14 cellular contexts compared by ENCODE assay signal in the genomic region with DNA sequence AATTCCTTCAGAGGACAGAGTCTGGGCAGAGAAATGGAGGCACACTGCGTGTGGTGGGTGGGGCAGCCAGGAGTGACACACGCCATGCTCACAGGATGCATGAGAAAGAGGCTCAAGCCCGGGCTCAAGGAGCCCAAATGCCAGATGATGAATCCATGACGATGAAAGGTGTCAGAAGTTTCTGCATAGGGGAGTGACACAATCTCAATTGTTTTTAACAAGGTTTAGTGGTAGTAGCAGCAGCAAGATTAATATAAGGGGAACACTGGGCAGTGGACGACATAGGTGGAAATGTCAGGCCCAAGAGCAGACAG.
"Had no signal": no experiment of that assay in that cellular context is flagged by ENCODE, and none has a peak within 500 bp of the region (broad histone marks: within the 10 kb centered on the region; RNA-seq: fewer than 3 reads in every experiment).

No MANE protein-coding gene starts in this region.

- H2AFZ ChIP-seq: hepatocyte had no signal

- ATAC-seq: activated naive CD4-positive, alpha-beta T cell treated with anti-CD3 and anti-CD28 coated beads, Interleukin-2, amount 50 U/mL, for 72 hours; natural killer cell; T-cell had no signal

- H3K4me3 ChIP-seq: colonic mucosa, hepatocyte, lung, tibial artery had no signal

- H3K36me3 ChIP-seq: brain microvascular endothelial cell, colonic mucosa, tibial artery, WERI-Rb-1 had no signal

- H3K27me3 ChIP-seq: brain microvascular endothelial cell, colonic mucosa, hepatocyte, tibial artery had no signal

- H3K4me2 ChIP-seq: hepatocyte had no signal

- H3K9me3 ChIP-seq: colonic mucosa, tibial artery had no signal

- DNase-seq: activated CD4-positive, alpha-beta T cell treated with anti-CD3 and anti-CD28 coated beads for 1 hour; activated T-cell treated with anti-CD3 and anti-CD28 coated beads, Interleukin-2, amount 50 U/mL, for 1 hour; brain microvascular endothelial cell; colonic mucosa; immature natural killer cell; natural killer cell; stimulated activated CD4-positive, alpha-beta T cell treated with anti-CD3 and anti-CD28 coated beads, Interleukin-4, amount 100 ng/mL, for 4 hours; T-cell; WERI-Rb-1 had no signal

- H3K27ac ChIP-seq: brain microvascular endothelial cell, colonic mucosa, epithelial cell of prostate, hepatocyte, WERI-Rb-1 had no signal
